32 cellular contexts compared by ENCODE assay signal in genomic region chr1:143604887-143605286, GRCh38.
"Had no signal": no experiment of that assay in that cellular context is flagged by ENCODE, and none has a peak within 500 bp of the region (broad histone marks: within the 10 kb centered on the region; RNA-seq: fewer than 3 reads in every experiment).

No MANE protein-coding gene starts in this region.

- H3K27me3 ChIP-seq: adrenal gland, ascending aorta, body of pancreas, brain microvascular endothelial cell, breast epithelium, cardiac muscle cell had no signal

- H3K27ac ChIP-seq: adrenal gland, ascending aorta, body of pancreas, brain microvascular endothelial cell, breast epithelium, cardiac muscle cell had no signal

- H3K4me3 ChIP-seq: adrenal gland, ascending aorta, body of pancreas, breast epithelium, cardiac muscle cell had no signal

- H3K4me1 ChIP-seq: adrenal gland, ascending aorta, body of pancreas, breast epithelium had no signal

- ATAC-seq: activated naive CD4-positive, alpha-beta T cell treated with anti-CD3 and anti-CD28 coated beads, Interleukin-2, amount 50 U/mL, for 72 hours; activated naive CD8-positive, alpha-beta T cell treated with anti-CD3 and anti-CD28 coated beads, Interleukin-2, amount 50 U/mL, for 24 hours; activated T-cell treated with anti-CD3 and anti-CD28 coated beads, Interleukin-2, amount 50 U/mL, for 4 hours; activated T-cell treated with anti-CD3 and anti-CD28 coated beads, Interleukin-2, amount 50 U/mL, for 72 hours; activated T-helper 17 cell treated with anti-CD3 and anti-CD28 coated beads, Interleukin-2, amount 50 U/mL, for 72 hours; body of pancreas had no signal

- H3K36me3 ChIP-seq: adrenal gland, ascending aorta, brain microvascular endothelial cell, breast epithelium, cardiac muscle cell had no signal

- DNase-seq: activated effector memory CD4-positive, alpha-beta T cell treated with anti-CD3 and anti-CD28 coated beads, Interleukin-2, amount 50 U/mL, for 16 hours; activated effector memory CD4-positive, alpha-beta T cell treated with Interleukin-2 at 50 U/mL for 16 hours; activated gamma-delta T cell; activated gamma-delta T cell treated with Interleukin-2 at 50 U/mL for 16 hours; activated naive CD4-positive, alpha-beta T cell; activated naive CD4-positive, alpha-beta T cell treated with anti-CD3 and anti-CD28 coated beads for 36 hours; activated naive CD4-positive, alpha-beta T cell treated with anti-CD3 and anti-CD28 coated beads, Interleukin-2, amount 10 ng/mL, durations not matched to agents 7 days and 5 days; activated naive CD4-positive, alpha-beta T cell treated with anti-CD3 and anti-CD28 coated beads, Interleukin-2, amount 50 U/mL, for 16 hours; activated naive CD4-positive, alpha-beta T cell treated with Interleukin-2 at 50 U/mL for 16 hours; activated naive CD8-positive, alpha-beta T cell treated with anti-CD3 and anti-CD28 coated beads for 36 hours; activated naive CD8-positive, alpha-beta T cell treated with anti-CD3 and anti-CD28 coated beads, Interleukin-2, amount 10 ng/mL, durations not matched to agents 7 days and 5 days; activated naive CD8-positive, alpha-beta T cell treated with anti-CD3 and anti-CD28 coated beads, Interleukin-2, amount 50 U/mL, for 24 hours; activated T-cell treated with anti-CD3 and anti-CD28 coated beads, Interleukin-2, amount 50 U/mL, for 4 hours; activated T-cell treated with anti-CD3 and anti-CD28 coated beads, Interleukin-2, amount 50 U/mL, for 48 hours; activated T-cell treated with anti-CD3 and anti-CD28 coated beads, Interleukin-2, amount 50 U/mL, for 72 hours; adrenal gland; amniotic stem cell; amygdala; anterior cingulate cortex; aorta; body of pancreas; brain microvascular endothelial cell; caudate nucleus; central memory CD4-positive, alpha-beta T cell; cerebellar nuclear complex had no signal

- H3K9me3 ChIP-seq: adrenal gland, ascending aorta, body of pancreas, breast epithelium had no signal

- FAIRE-seq: astrocyte, bronchial epithelial cell had no signal
